ENCODE assay signal across 8 cellular contexts in the genomic region with DNA sequence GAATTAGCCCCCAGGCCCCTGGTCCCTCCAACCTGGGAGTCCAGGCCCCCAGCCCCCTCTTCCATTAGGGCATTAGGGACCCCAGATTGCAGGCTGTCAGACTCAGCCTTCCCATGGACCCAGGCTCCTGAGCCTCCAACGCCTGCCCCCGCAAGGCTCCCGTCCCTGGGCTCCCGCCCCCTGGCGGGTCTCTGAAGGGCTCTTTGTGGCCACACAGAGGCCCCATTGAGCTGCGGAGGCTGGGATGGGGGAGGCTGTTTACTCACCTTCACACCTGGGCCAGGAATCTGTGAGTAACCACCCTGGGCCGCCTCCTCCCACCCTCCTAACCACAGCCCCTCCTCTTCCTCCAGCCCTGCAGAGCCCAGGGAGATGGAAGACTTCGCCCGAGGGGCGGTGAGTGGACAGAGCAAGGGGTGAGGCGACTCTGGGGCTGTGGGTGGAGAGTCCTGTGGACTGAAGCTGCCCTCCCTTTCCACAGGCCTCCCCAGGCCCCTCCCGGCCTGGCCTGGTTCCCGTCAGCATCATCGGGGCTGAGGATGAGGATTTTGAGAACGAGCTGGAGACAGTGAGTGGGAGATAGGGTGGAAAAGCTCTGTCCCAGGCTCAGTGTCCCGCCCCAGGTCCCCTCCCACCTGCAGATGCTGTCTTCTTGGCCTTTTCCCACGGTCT. TPM values are rescaled to one million over a fixed set of nuclear protein-coding genes. Genes with fewer than 3 reads are reported as not detected.
DNase-seq lines count a peak whose midpoint lies in the region; ATAC-seq and TF ChIP-seq lines count a peak whose summit lies in the region.

No MANE protein-coding gene starts in this region.

- no peaks in the 10 kb centered on the region for H3K27me3 ChIP-seq in DOHH2 (ENCODE audit: control insufficient read depth, low read length)
- H3K27me3 ChIP-seq in iPS-18a (ENCODE audit: control insufficient read depth, insufficient read depth, low read length): peaks cover 10% of the 10 kb centered on the region
- peaks cover 0 to 8% (median 0%) of the 10 kb centered on the region in 3 donors for H3K27me3 ChIP-seq in psoas muscle (ENCODE audit: insufficient read depth in 3 of 3, low read length in 2 of 3)

- no peaks in the 10 kb centered on the region for H3K9me3 ChIP-seq in DOHH2 (ENCODE audit: control insufficient read depth, insufficient read depth, low read length)
- no peaks in the 10 kb centered on the region for H3K9me3 ChIP-seq in iPS-18a (ENCODE audit: control insufficient read depth, low read depth, low read length)
- no peaks in the 10 kb centered on the region for H3K9me3 ChIP-seq in psoas muscle

- peak; percentile 73 for TF ChIP-seq CTCF in DOHH2 (IDR thresholded peaks at IDR 0.05; ENCODE audit: low read depth, low read length, poor library complexity, severe bottlenecking)
- TF ChIP-seq CTCF in psoas muscle (IDR thresholded peaks at IDR 0.05): no peak

- no peaks in the 10 kb centered on the region for H3K9me2 ChIP-seq in DOHH2 (replicated peaks; ENCODE audit: control insufficient read depth, low read length)

- no peaks in the 10 kb centered on the region for H4K20me1 ChIP-seq in DOHH2 (ENCODE audit: control insufficient read depth, insufficient read depth, low read depth, low read length)

- peaks cover 12% of the 10 kb centered on the region for H3F3A ChIP-seq in DOHH2 (ENCODE audit: control insufficient read depth, insufficient read depth)

- peak overlapping the region; percentile 99 for H3K4me3 ChIP-seq in DOHH2 (ENCODE audit: low read length)
- H3K4me3 ChIP-seq in iPS-18a (ENCODE audit: low read length): no peak overlapping the region
- no peak overlapping the region for H3K4me3 ChIP-seq in psoas muscle

- peak overlapping the region; percentile 100 for H3K4me2 ChIP-seq in DOHH2 (ENCODE audit: low read length)

- H3K79me2 ChIP-seq in DOHH2 (ENCODE audit: control insufficient read depth, low read length): peaks cover 78% of the 10 kb centered on the region

- H3K36me3 ChIP-seq in DOHH2 (ENCODE audit: control insufficient read depth, low read length) (peaks cover 87% of the 10 kb centered on the region), iPS-18a (ENCODE audit: control insufficient read depth, low read depth, low read length) (peaks cover 4% of the 10 kb centered on the region), psoas muscle (ENCODE audit: insufficient read depth in 1 of 2, low read depth in 1 of 2) (peaks cover 0 to 21% of the 10 kb centered on the region in 2 donors)

- 61 to 67% (median 62%) methylated on average over 16 to 17 of the region's 17 CpGs for WGBS in psoas muscle, 3 donors

- intact Hi-C loops in psoas muscle (cut with DNase I): no loop called here

- H3K9ac ChIP-seq in iPS-18a (ENCODE audit: low read length): peak overlapping the region; percentile 13

- no peak for ATAC-seq in psoas muscle
- ATAC-seq in HG02623 (IDR thresholded peaks at IDR 0.05; ENCODE audit: unreplicated experiment): no peak

- peak overlapping the region; percentile 99 for H3K27ac ChIP-seq in DOHH2 (ENCODE audit: low read depth, low read length)
- no peak overlapping the region for H3K27ac ChIP-seq in iPS-18a (ENCODE audit: low read length)
- no peak overlapping the region for H3K27ac ChIP-seq in psoas muscle

- DNase-seq in NCI-H226 (peak; percentile 99), psoas muscle (no peak), dedifferentiated amniotic fluid mesenchymal stem cell (ENCODE audit: extremely low spot score) (no peak)
- DNase-seq in activated T-helper 1 cell treated with anti-CD3 and anti-CD28 coated beads, Interleukin-2, amount 50 U/mL, for 16 hours (ENCODE audit: low read depth in 1 of 2, low spot score in 1 of 2): peak; percentile 75 to 81
- peak; percentile 68 to 77 (median 76) for DNase-seq in stimulated activated CD4-positive, alpha-beta T cell treated with anti-CD3 and anti-CD28 coated beads, TNF-alpha, amount 100 ng/mL, for 1 hour (ENCODE audit: low read depth in 3 of 3, low spot score in 1 of 3)

- H3K4me1 ChIP-seq in DOHH2 (ENCODE audit: control insufficient read depth, low read length) (peaks cover 60% of the 10 kb centered on the region), iPS-18a (ENCODE audit: control insufficient read depth, low read depth, low read length) (peaks cover 15% of the 10 kb centered on the region), psoas muscle (peaks cover 6% of the 10 kb centered on the region)

RNA-seq across cellular contexts. Expression of gene ARHGEF1, which starts 4.9 kb away (rescaled TPM):
- total RNA-seq in psoas muscle: 10 to 100 TPM; 15.8 to 22.2 (median 21.3) TPM
- polyA plus RNA-seq in psoas muscle: 10 to 100 TPM; 20.4 to 28.0 (median 20.7) TPM

RNA-seq across cellular contexts. Expression of gene CD79A, which starts 10.8 kb away (rescaled TPM):
- total RNA-seq in psoas muscle: 1 to 10 TPM in 2 of 4 donors, under 1 TPM in 2; 0.30 to 1.4 (median 0.91) TPM
- 1 to 10 TPM in 1 of 3 donors, under 1 TPM in 2; 0.30 to 1.3 (median 0.87) TPM for polyA plus RNA-seq in psoas muscle

RNA-seq across cellular contexts. Expression of gene RPS19, which starts 27.8 kb away (rescaled TPM):
- 100 to 1,000 TPM; 593 to 962 (median 730) TPM for total RNA-seq in psoas muscle
- 1,000 to 10,000 TPM; 1,218 to 2,236 (median 1,284) TPM for polyA plus RNA-seq in psoas muscle

RNA-seq across cellular contexts. Expression of gene ERFL, which starts 40.4 kb away (rescaled TPM):
- total RNA-seq in psoas muscle: not detected
- polyA plus RNA-seq in psoas muscle: under 1 TPM in 1 of 3 donors, not detected in 2; 0.03 TPM

RNA-seq across cellular contexts. Expression of gene DMRTC2, which starts 43.0 kb away (rescaled TPM):
- total RNA-seq in psoas muscle: not detected
- polyA plus RNA-seq in psoas muscle: not detected

Comparison
In these comparisons a context has a peak if more than half of its experiments do, and no peak if none do; other contexts are left out.
1. DNase-seq: peak in NCI-H226 (single experiment), activated T-helper 1 cell treated with anti-CD3 and anti-CD28 coated beads, Interleukin-2, amount 50 U/mL, for 16 hours (2 of 2) and stimulated activated CD4-positive, alpha-beta T cell treated with anti-CD3 and anti-CD28 coated beads, TNF-alpha, amount 100 ng/mL, for 1 hour (3 of 3); none in psoas muscle (0 of 2) and dedifferentiated amniotic fluid mesenchymal stem cell (single experiment).